ENCODE assay signal across 25 cellular contexts in the genomic region with DNA sequence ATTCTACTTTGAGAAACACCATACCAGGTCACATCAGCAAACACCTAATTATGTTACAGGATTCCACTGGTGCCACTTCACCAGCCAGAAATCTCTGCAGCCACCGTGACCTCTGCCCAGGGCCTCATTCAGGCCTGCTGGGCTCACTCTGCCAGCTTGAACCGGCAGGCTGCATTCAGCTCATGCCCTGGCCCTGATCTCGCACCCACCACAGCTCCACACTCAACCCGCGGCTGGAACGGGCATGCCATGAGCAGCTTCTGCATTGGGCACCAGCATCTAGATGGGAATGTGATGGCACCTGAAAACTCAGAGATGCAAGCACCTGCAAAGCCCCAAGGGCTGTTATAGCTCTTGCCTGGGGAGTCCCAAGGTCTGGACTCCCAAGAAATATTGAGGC.
DNase-seq lines count a peak whose midpoint lies in the region; ATAC-seq, FAIRE-seq and TF ChIP-seq lines count a peak whose summit lies in the region.
"Had no signal": no experiment of that assay in that cellular context is flagged by ENCODE, and none has a peak within 500 bp of the region (broad histone marks: within the 10 kb centered on the region; RNA-seq: fewer than 3 reads in every experiment).

No MANE protein-coding gene starts in this region.

- no peak overlapping the region for H3K4me2 ChIP-seq in H1 (ENCODE audit: insufficient read depth in 1 of 2, low read depth in 2 of 2, low read length in 2 of 2)
- H3K4me2 ChIP-seq: A549; BLaER1 treated with 17β-estradiol and CSF1 and Interleukin-3, amounts not matched to agents 10 nM and 100 nM had no signal

- TF ChIP-seq RAD21 in H1 (IDR thresholded peaks at IDR 0.05 in 1 of 2, conservative IDR thresholded peaks at IDR 0.05 in 1 of 2; ENCODE audit: low read depth in 2 of 2, low read length in 2 of 2) = no peak

- H3K56ac ChIP-seq in H1 (replicated peaks; ENCODE audit: insufficient read length, low read depth, low read length) = no peak overlapping the region

- H4K20me1 ChIP-seq in H1 (replicated peaks in 1 of 2; ENCODE audit: control insufficient read depth in 1 of 2, insufficient read depth in 2 of 2, low read length in 2 of 2) = no peaks in the 10 kb centered on the region
- H4K20me1 ChIP-seq: BLaER1 treated with 17β-estradiol and CSF1 and Interleukin-3, amounts not matched to agents 10 nM and 100 nM had no signal

- H3K4ac ChIP-seq in H1 (replicated peaks; ENCODE audit: insufficient read length, low read depth, low read length) = no peak overlapping the region

- no peak overlapping the region; the same call in 1 of the 2 replicates for H4K8ac ChIP-seq in H1 (ENCODE audit: extremely low read depth, insufficient read depth, low read length)

- no peaks in the 10 kb centered on the region for H3K23me2 ChIP-seq in H1 (ENCODE audit: low read depth, low read length)

- no peaks in the 10 kb centered on the region for H3K79me2 ChIP-seq in H1 (ENCODE audit: control insufficient read depth in 1 of 2, insufficient read depth in 2 of 2, low read length in 2 of 2)

- TF ChIP-seq CTCF in H1 (IDR thresholded peaks at IDR 0.05; ENCODE audit: control extremely low read depth in 1 of 3, insufficient read depth in 1 of 3, low read depth in 1 of 3, low read length in 3 of 3) (no peak), upper lobe of right lung (IDR thresholded peaks at IDR 0.05) (no peak), stomach (IDR thresholded peaks at IDR 0.05) (no peak)

- H2BK120ac ChIP-seq in H1 (replicated peaks; ENCODE audit: low read depth, low read length) = no peak overlapping the region

- H2BK20ac ChIP-seq in H1 (ENCODE audit: low read length) = no peak overlapping the region

- peak; percentile 9 for ATAC-seq in upper lobe of right lung
- ATAC-seq: A549, GM12878 had no signal

- H3K36me3 ChIP-seq in H1 (ENCODE audit: control insufficient read depth in 2 of 4, insufficient read depth in 4 of 4, low read length in 3 of 4) = no peaks in the 10 kb centered on the region
- no peaks in the 10 kb centered on the region for H3K36me3 ChIP-seq in upper lobe of right lung
- H3K36me3 ChIP-seq in stomach = no peaks in the 10 kb centered on the region
- H3K36me3 ChIP-seq: BLaER1 treated with 17β-estradiol and CSF1 and Interleukin-3, amounts not matched to agents 10 nM and 100 nM had no signal

- no peak for TF ChIP-seq EP300 in H1 (IDR thresholded peaks at IDR 0.05; ENCODE audit: borderline replicate concordance in 1 of 2, low read depth in 2 of 2, low read length in 2 of 2)
- TF ChIP-seq EP300 in stomach (IDR thresholded peaks at IDR 0.05) = no peak

- H4K91ac ChIP-seq in H1 (replicated peaks; ENCODE audit: insufficient read length, low read length) = no peak overlapping the region

- TF ChIP-seq POLR2A in H1 (IDR thresholded peaks at IDR 0.05; ENCODE audit: control extremely low read depth in 1 of 2, low read depth in 2 of 2, low read length in 2 of 2) (no peak), stomach (IDR thresholded peaks at IDR 0.05) (no peak)

- WGBS in H1 (ENCODE audit: extremely low coverage in 1 of 2, insufficient coverage in 1 of 2, insufficient read length in 1 of 2, insufficient replicate concordance in 2 of 2, low coverage in 1 of 2, low lambda C conversion rate in 2 of 2, missing lambda C conversion rate in 1 of 2), 2 experiments = 85% methylated on average over 6 of the region's 6 CpGs; no CpG with 5 or more reads in 1 of the 2 experiments
- WGBS in stomach, 5 donors = 79 to 91% (median 89%) methylated on average over 3 to 6 of the region's 6 CpGs

- no peak overlapping the region for H3K9ac ChIP-seq in H1 (replicated peaks in 1 of 4; ENCODE audit: extremely low read depth in 1 of 4, low read depth in 3 of 4, low read length in 3 of 4)
- H3K9ac ChIP-seq: BLaER1 treated with 17β-estradiol and CSF1 and Interleukin-3, amounts not matched to agents 10 nM and 100 nM had no signal

- DNase-seq in NCI-H2227 (lab: John Stamatoyannopoulos, UW; ENCODE audit: unreplicated experiment) (peak; percentile 2), NCI-H2227 treated with DMSO at 0.1 percent for 48 hours (lab: John Stamatoyannopoulos, UW) (no peak), H1 (ENCODE audit: low read depth in 1 of 2, low spot score in 2 of 2) (no peak), upper lobe of right lung (no peak), OCI-M2 (lab: John Stamatoyannopoulos, UW; ENCODE audit: unreplicated experiment) (no peak), stomach (no peak)
- DNase-seq: AML-193; CD4-positive, alpha-beta memory T cell; CD4-positive, CD25-positive, alpha-beta regulatory T cell; CD8-positive, alpha-beta memory T cell; COR-L47; DMS 273 treated with DMSO at 0.1 percent for 48 hours; DMS153; DMS53; DMS79; DND-41; EL; GDM1 had no signal

- H2BK15ac ChIP-seq in H1 (ENCODE audit: low read length) = 0 out of 2 replicates have a peak overlapping the region, but pooled peaks have one; percentile 37

- H3K9me3 ChIP-seq in H1 (ENCODE audit: insufficient read depth in 2 of 2, low read depth in 1 of 2, low read length in 1 of 2) (no peaks in the 10 kb centered on the region; a peak in 1 of 4 replicates), upper lobe of right lung (no peaks in the 10 kb centered on the region), stomach (peaks cover 0 to 5% (median 0%) of the 10 kb centered on the region in 4 donors)
- H3K9me3 ChIP-seq: A549 had no signal

- H3K79me1 ChIP-seq in H1 (ENCODE audit: low read depth, low read length) = no peaks in the 10 kb centered on the region

- H4K5ac ChIP-seq in H1 (ENCODE audit: insufficient read length, low read depth, low read length) = no peak overlapping the region

- CTCF ChIA-PET in H1 (lab: Charles Lee; ENCODE audit: partially characterized antibody) = interaction anchor here (1.1 to 1.5 kb wide), 2 partner anchors 9 to 13 kb away, joined by 3 read pairs; no protein-coding TSS in a partner anchor

- H2AK5ac ChIP-seq in H1 (ENCODE audit: low read depth, low read length) = no peak overlapping the region

- H2AFZ ChIP-seq in H1 (ENCODE audit: low read length) = no peak overlapping the region

- no peak overlapping the region for H2BK5ac ChIP-seq in H1 (ENCODE audit: low read depth, low read length)

- no peaks in the 10 kb centered on the region for H3K27me3 ChIP-seq in H1 (replicated peaks in 1 of 4; ENCODE audit: control insufficient read depth in 3 of 4, extremely low read depth in 1 of 4, insufficient read depth in 3 of 4, low read length in 3 of 4)
- no peaks in the 10 kb centered on the region for H3K27me3 ChIP-seq in upper lobe of right lung
- H3K27me3 ChIP-seq in stomach = peaks cover 0 to 12% (median 0%) of the 10 kb centered on the region in 3 donors
- H3K27me3 ChIP-seq: BLaER1 treated with 17β-estradiol and CSF1 and Interleukin-3, amounts not matched to agents 10 nM and 100 nM had no signal

- intact Hi-C loops in upper lobe of right lung (cut with DNase I) = no loop called here
- intact Hi-C loops in stomach (cut with DNase I; ENCODE audit: low total_unique reads) = no loop called here

- no peak for FAIRE-seq in H1 (lab: Jason Lieb, UNC)
- FAIRE-seq: A549, GM12878, GM12892, GM18507 had no signal

- no peaks in the 10 kb centered on the region for H3K4me1 ChIP-seq in H1 (replicated peaks in 1 of 4; ENCODE audit: control insufficient read depth in 3 of 4, insufficient read depth in 4 of 4, low read length in 3 of 4)
- H3K4me1 ChIP-seq in upper lobe of right lung = no peaks in the 10 kb centered on the region
- peaks cover 0 to 12% (median 0%) of the 10 kb centered on the region in 4 donors for H3K4me1 ChIP-seq in stomach
- H3K4me1 ChIP-seq: BLaER1 treated with 17β-estradiol and CSF1 and Interleukin-3, amounts not matched to agents 10 nM and 100 nM had no signal

- POLR2A ChIA-PET in H1 (lab: Charles Lee; ENCODE audit: partially characterized antibody) = no interaction called here

- H3K18ac ChIP-seq in H1 (ENCODE audit: extremely low read depth, low read length) = no peak overlapping the region

- H3K4me3 ChIP-seq in H1 (ENCODE audit: extremely low read depth in 1 of 4, insufficient read depth in 2 of 4, low read depth in 3 of 4, low read length in 4 of 4) = no peak overlapping the region
- H3K4me3 ChIP-seq in upper lobe of right lung = no peak overlapping the region
- no peak overlapping the region for H3K4me3 ChIP-seq in stomach
- H3K4me3 ChIP-seq: A549; BLaER1 treated with 17β-estradiol and CSF1 and Interleukin-3, amounts not matched to agents 10 nM and 100 nM; GM12878 had no signal

- no peak overlapping the region for H3K14ac ChIP-seq in H1 (ENCODE audit: insufficient read length)

- no peak overlapping the region for H2BK12ac ChIP-seq in H1 (ENCODE audit: low read depth, low read length)

- H3K27ac ChIP-seq in H1 (ENCODE audit: low read depth, low read length) (no peak overlapping the region), upper lobe of right lung (no peak overlapping the region), stomach (no peak overlapping the region)
- H3K27ac ChIP-seq: 22Rv1; A549; BLaER1 treated with 17β-estradiol and CSF1 and Interleukin-3, amounts not matched to agents 10 nM and 100 nM; C4-2B had no signal

- H3K23ac ChIP-seq in H1 (ENCODE audit: insufficient read length) = no peak overlapping the region

TF ChIP-seq in H1, 55 proteins besides CTCF, POLR2A, EP300 and RAD21 (continues in another document):
- TF ChIP-seq GABPA (IDR thresholded peaks at IDR 0.05; ENCODE audit: borderline replicate concordance, insufficient read depth, low read length) = no peak
- TF ChIP-seq CHD1 (IDR thresholded peaks at IDR 0.05; ENCODE audit: low read depth, low read length) = no peak
- TF ChIP-seq POLR2AphosphoS5 (IDR thresholded peaks at IDR 0.05; ENCODE audit: low read depth, low read length) = no peak
- TF ChIP-seq HDAC6 (IDR thresholded peaks at IDR 0.05; ENCODE audit: low read depth, low read length) = no peak
- TF ChIP-seq SUZ12 (IDR thresholded peaks at IDR 0.05; ENCODE audit: low read length) = no peak
- TF ChIP-seq, protein P1, sequence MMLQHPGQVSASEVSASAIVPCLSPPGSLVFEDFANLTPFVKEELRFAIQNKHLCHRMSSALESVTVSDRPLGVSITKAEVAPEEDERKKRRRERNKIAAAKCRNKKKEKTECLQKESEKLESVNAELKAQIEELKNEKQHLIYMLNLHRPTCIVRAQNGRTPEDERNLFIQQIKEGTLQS (IDR thresholded peaks at IDR 0.05; ENCODE audit: insufficient read depth, low read depth, low read length) = no peak
